In the genomic region with DNA sequence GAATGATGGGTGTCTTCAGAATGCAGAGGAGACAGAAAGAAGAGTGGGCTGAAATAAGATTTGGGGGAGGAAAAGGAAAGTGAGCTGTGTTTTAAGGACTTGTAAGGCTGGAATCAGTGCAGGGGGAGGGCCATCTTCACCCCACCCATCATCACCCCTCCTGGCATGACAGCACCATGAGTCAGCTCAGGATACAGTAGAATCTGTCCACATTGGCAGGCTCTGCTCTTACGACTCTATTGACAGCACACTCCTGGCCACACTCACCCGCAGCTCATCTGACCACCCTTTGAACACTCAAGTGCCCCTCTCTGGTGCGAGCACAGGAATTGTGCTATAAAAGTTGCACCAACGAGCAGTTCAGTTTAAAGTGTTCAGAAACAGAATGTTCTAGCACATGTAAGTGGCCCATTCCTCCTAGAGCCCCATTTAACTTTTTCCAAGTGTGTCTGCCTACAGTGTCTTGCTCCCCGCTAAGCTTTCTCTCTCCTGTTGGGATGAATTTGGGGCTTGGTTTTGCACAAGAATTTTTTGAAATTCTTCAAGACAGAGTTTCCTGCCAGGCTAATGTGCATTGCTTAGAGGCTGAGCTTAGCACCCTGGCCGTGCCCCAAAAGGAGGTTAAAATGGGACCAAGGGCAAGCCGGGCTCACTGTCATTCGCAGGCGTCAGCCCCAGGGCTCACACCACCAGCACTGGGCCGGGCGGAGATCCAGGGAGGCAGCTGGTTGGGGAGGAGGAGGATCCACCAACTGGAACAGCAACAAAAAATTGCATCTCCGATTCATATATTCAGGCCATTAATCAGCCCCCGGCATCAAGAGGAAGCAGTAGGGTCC, we compare ENCODE assay signal across 12 cellular contexts. TPM values are rescaled to one million over a fixed set of nuclear protein-coding genes. Genes with fewer than 3 reads are reported as not detected.
DNase-seq lines count a peak whose midpoint lies in the region; ATAC-seq, FAIRE-seq and TF ChIP-seq lines count a peak whose summit lies in the region.
"Had no signal": no experiment of that assay in that cellular context is flagged by ENCODE, and none has a peak within 500 bp of the region (broad histone marks: within the 10 kb centered on the region; RNA-seq: fewer than 3 reads in every experiment).

No MANE protein-coding gene starts in this region.

- ATAC-seq in Right ventricle myocardium superior (ENCODE audit: poor library complexity) (peak; percentile 89), HG02588 (IDR thresholded peaks at IDR 0.05; ENCODE audit: unreplicated experiment) (no peak)
- no peak for ATAC-seq in activated CD4-positive, alpha-beta T cell treated with anti-CD3 and anti-CD28 coated beads for 36 hours
- ATAC-seq: naive thymus-derived CD4-positive, alpha-beta T cell had no signal

- no peak overlapping the region for H3K4me3 Mint-ChIP-seq in activated CD4-positive, alpha-beta T cell treated with anti-CD3 and anti-CD28 coated beads for 36 hours
- H3K4me3 Mint-ChIP-seq in endodermal cell, result no peak overlapping the region
- H3K4me3 Mint-ChIP-seq: naive thymus-derived CD4-positive, alpha-beta T cell had no signal

- H3K9me3 ChIP-seq in skeletal muscle tissue (ENCODE audit: control insufficient read depth in 3 of 3, low read length in 3 of 3) (no peaks in the 10 kb centered on the region), endodermal cell (ENCODE audit: control insufficient read depth, low read length) (no peaks in the 10 kb centered on the region)

- intact Hi-C loops in Right ventricle myocardium superior (cut with DNase I), result no loop called here
- intact Hi-C loops in activated CD4-positive, alpha-beta T cell treated with anti-CD3 and anti-CD28 coated beads for 36 hours (cut with DNase I, micrococcal nuclease), result no loop called here

- H3K4me3 ChIP-seq in skeletal muscle tissue (ENCODE audit: low read length in 3 of 3) (peak overlapping the region in 2 of 3 donors; percentile 4 to 20), endodermal cell (ENCODE audit: low read length) (no peak overlapping the region)

- no peaks in the 10 kb centered on the region for H3K36me3 Mint-ChIP-seq in activated CD4-positive, alpha-beta T cell treated with anti-CD3 and anti-CD28 coated beads for 36 hours (ENCODE audit: low read depth)
- no peaks in the 10 kb centered on the region for H3K36me3 Mint-ChIP-seq in endodermal cell (ENCODE audit: low read depth)
- H3K36me3 Mint-ChIP-seq: naive thymus-derived CD4-positive, alpha-beta T cell had no signal

- TF ChIP-seq POLR2A in H54 (IDR thresholded peaks at IDR 0.05; ENCODE audit: low read depth, low read length), result 0 out of 2 replicates have a peak, but pooled peaks have one; percentile 18

- H3K9ac ChIP-seq in skeletal muscle tissue (ENCODE audit: low read depth in 1 of 3, low read length in 3 of 3) (no peak overlapping the region), endodermal cell (ENCODE audit: extremely low read depth, low read length, poor library complexity, severe bottlenecking) (no peak overlapping the region)

- H3K27ac Mint-ChIP-seq in activated CD4-positive, alpha-beta T cell treated with anti-CD3 and anti-CD28 coated beads for 36 hours, result no peak overlapping the region
- no peak overlapping the region for H3K27ac Mint-ChIP-seq in endodermal cell
- H3K27ac Mint-ChIP-seq: naive thymus-derived CD4-positive, alpha-beta T cell had no signal

- POLR2A ChIA-PET in activated CD4-positive, alpha-beta T cell treated with anti-CD3 and anti-CD28 coated beads for 36 hours (lab: Charles Lee), result no interaction called here

- H3K4me1 ChIP-seq in skeletal muscle tissue (ENCODE audit: control insufficient read depth in 3 of 3, insufficient read depth in 3 of 3, low read length in 3 of 3) (peaks cover 3 to 9% (median 5%) of the 10 kb centered on the region in 3 donors), endodermal cell (ENCODE audit: control insufficient read depth, insufficient read depth, low read length) (peaks cover 3% of the 10 kb centered on the region)

- H3K27me3 ChIP-seq in skeletal muscle tissue (ENCODE audit: control insufficient read depth in 3 of 3, insufficient read depth in 3 of 3, low read length in 3 of 3) (peaks cover 0 to 2% (median 0%) of the 10 kb centered on the region in 3 donors), endodermal cell (ENCODE audit: control insufficient read depth, insufficient read depth, low read length, poor library complexity, severe bottlenecking) (peaks cover 17% of the 10 kb centered on the region)

- H3K4me1 Mint-ChIP-seq in activated CD4-positive, alpha-beta T cell treated with anti-CD3 and anti-CD28 coated beads for 36 hours, result no peaks in the 10 kb centered on the region
- H3K4me1 Mint-ChIP-seq in endodermal cell, result peaks cover 4% of the 10 kb centered on the region

- WGBS in endodermal cell (ENCODE audit: insufficient coverage in 1 of 2, insufficient read length in 1 of 2), 2 experiments, result 82 to 85% methylated on average over 10 to 13 of the region's 13 CpGs

- no peaks in the 10 kb centered on the region for H3K9me3 Mint-ChIP-seq in activated CD4-positive, alpha-beta T cell treated with anti-CD3 and anti-CD28 coated beads for 36 hours (ENCODE audit: low read depth)
- H3K9me3 Mint-ChIP-seq in endodermal cell, result peaks cover 3% of the 10 kb centered on the region
- H3K9me3 Mint-ChIP-seq: naive thymus-derived CD4-positive, alpha-beta T cell had no signal

- TF ChIP-seq CTCF in endodermal cell (conservative IDR thresholded peaks at IDR 0.05), result no peak

- CTCF ChIA-PET in activated CD4-positive, alpha-beta T cell treated with anti-CD3 and anti-CD28 coated beads for 36 hours (lab: Charles Lee), result interaction anchor here (0.6 kb wide), 1 partner anchor 65 kb away, joined by 3 read pairs; no protein-coding TSS in a partner anchor

- H3K27me3 Mint-ChIP-seq in activated CD4-positive, alpha-beta T cell treated with anti-CD3 and anti-CD28 coated beads for 36 hours, result peaks cover 28% of the 10 kb centered on the region
- H3K27me3 Mint-ChIP-seq in endodermal cell (ENCODE audit: insufficient read depth), result peaks cover 4% of the 10 kb centered on the region

- H3K36me3 ChIP-seq in skeletal muscle tissue (ENCODE audit: control insufficient read depth in 3 of 3, insufficient read depth in 3 of 3, low read length in 3 of 3) (no peaks in the 10 kb centered on the region), endodermal cell (ENCODE audit: control insufficient read depth, insufficient read depth, low read length) (no peaks in the 10 kb centered on the region)

- FAIRE-seq in H54 (lab: Jason Lieb, UNC), result peak; percentile 98

- DNase-seq in H54 (ENCODE audit: insufficient read length, low spot score) (peak; percentile 84), T1000 (lab: John Stamatoyannopoulos, UW) (peak; percentile 7), Right ventricle myocardium superior (peak; percentile 76), inferior parietal cortex (ENCODE audit: extremely low spot score) (no peak), endodermal cell (no peak)
- no peak for DNase-seq in activated CD4-positive, alpha-beta T cell treated with anti-CD3 and anti-CD28 coated beads for 36 hours
- DNase-seq: activated gamma-delta T cell; naive thymus-derived CD4-positive, alpha-beta T cell; NCI-H2029 had no signal

- H3K27ac ChIP-seq in skeletal muscle tissue (ENCODE audit: low read depth, low read length) (no peak overlapping the region), endodermal cell (ENCODE audit: low read depth, low read length) (no peak overlapping the region)

RNA-seq across cellular contexts. Expression of gene ADRA1B, which starts 12.1 kb away (rescaled TPM):
- total RNA-seq in Right ventricle myocardium superior (1.5 TPM), skeletal muscle tissue (under 0.01 TPM), endodermal cell (under 1 TPM; 0.60 to 0.68 TPM)
- total RNA-seq in activated CD4-positive, alpha-beta T cell treated with anti-CD3 and anti-CD28 coated beads for 36 hours, result not detected
- 0.36 TPM for polyA plus RNA-seq in endodermal cell (2013, experiment 1 of 2)
- 0.21 TPM for polyA plus RNA-seq in endodermal cell (2013, experiment 2 of 2)
- total RNA-seq: T-helper 2 cell treated with Interferon-gamma antibody and Interleukin-4, amounts not matched to agents 100 ng/mL and 5 ng/mL, for 36 hours had no signal
- polyA plus RNA-seq: naive thymus-derived CD4-positive, alpha-beta T cell had no signal

Comparison
In these comparisons a context has a peak if more than half of its experiments do, and no peak if none do; other contexts are left out.
1. DNase-seq: peak in H54 (single experiment), T1000 (single experiment) and Right ventricle myocardium superior (single experiment); none in inferior parietal cortex (single experiment), activated CD4-positive, alpha-beta T cell treated with anti-CD3 and anti-CD28 coated beads for 36 hours (single experiment) and endodermal cell (single experiment).